Comparison of ENCODE assay signal across 8 cellular contexts in the genomic region with DNA sequence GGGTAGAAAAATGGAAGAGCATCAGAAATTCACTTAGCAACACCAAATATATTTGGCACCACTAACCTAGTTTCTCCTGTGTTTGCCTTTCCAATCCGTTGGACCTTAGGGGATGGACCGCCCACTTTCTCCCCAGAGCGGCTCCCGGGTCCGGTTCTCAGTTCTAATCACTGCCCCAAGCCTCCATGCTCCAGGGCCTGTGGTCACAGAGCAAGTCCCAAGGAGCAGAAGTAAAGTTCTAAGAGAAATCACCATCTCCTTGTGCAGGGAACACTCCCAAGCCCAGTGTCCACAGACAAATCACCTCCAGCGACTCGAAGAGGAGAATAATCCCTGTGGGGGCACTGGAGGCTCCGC.
DNase-seq lines count a peak whose midpoint lies in the region; ATAC-seq lines count a peak whose summit lies in the region.

No MANE protein-coding gene starts in this region.

- H3K9me3 ChIP-seq in adipocyte (ENCODE audit: control insufficient read depth, low read length) (no peaks in the 10 kb centered on the region), iPS-18a (ENCODE audit: control insufficient read depth, low read depth, low read length) (no peaks in the 10 kb centered on the region)

- peak; percentile 3 for ATAC-seq in HG02763 (IDR thresholded peaks at IDR 0.05; ENCODE audit: unreplicated experiment)
- ATAC-seq in stimulated activated memory B cell treated with anti-CD40 and anti-IgM and Interleukin-4, amounts not matched to agents 10 μg/mL and 1 μg/mL and 100 μg/mL, for 72 hours: no peak

- no peak overlapping the region for H3K27ac ChIP-seq in iPS-18a (ENCODE audit: low read length)

- H3K27me3 ChIP-seq in adipocyte (replicated peaks; ENCODE audit: control insufficient read depth, insufficient read depth, low read length) (no peaks in the 10 kb centered on the region), iPS-18a (ENCODE audit: control insufficient read depth, insufficient read depth, low read length) (peaks cover 28% of the 10 kb centered on the region)

- no peaks in the 10 kb centered on the region for H3K36me3 ChIP-seq in adipocyte (ENCODE audit: control insufficient read depth, insufficient read depth, low read length, severe bottlenecking)
- no peaks in the 10 kb centered on the region for H3K36me3 ChIP-seq in iPS-18a (ENCODE audit: control insufficient read depth, low read depth, low read length)

- H3K27me3 Mint-ChIP-seq in stimulated activated memory B cell treated with anti-CD40 and anti-IgM and Interleukin-4, amounts not matched to agents 10 μg/mL and 1 μg/mL and 100 μg/mL, for 72 hours: peaks cover 41% of the 10 kb centered on the region

- H3K9ac ChIP-seq in adipocyte (ENCODE audit: low read length) (peak overlapping the region; percentile 92), iPS-18a (ENCODE audit: low read length) (no peak overlapping the region)

- H3K4me1 Mint-ChIP-seq in stimulated activated memory B cell treated with anti-CD40 and anti-IgM and Interleukin-4, amounts not matched to agents 10 μg/mL and 1 μg/mL and 100 μg/mL, for 72 hours: peaks cover 25% of the 10 kb centered on the region

- H3K4me1 ChIP-seq in adipocyte (ENCODE audit: control insufficient read depth, insufficient read depth, low read length) (peaks cover 15% of the 10 kb centered on the region), iPS-18a (ENCODE audit: control insufficient read depth, low read depth, low read length) (peaks cover 15% of the 10 kb centered on the region)

- H3K4me3 ChIP-seq in adipocyte (ENCODE audit: low read length): peak overlapping the region; percentile 97
- peak overlapping the region; percentile 85 for H3K4me3 ChIP-seq in iPS-18a (ENCODE audit: low read length)

- no peak overlapping the region for H3K27ac Mint-ChIP-seq in stimulated activated memory B cell treated with anti-CD40 and anti-IgM and Interleukin-4, amounts not matched to agents 10 μg/mL and 1 μg/mL and 100 μg/mL, for 72 hours

- no peaks in the 10 kb centered on the region for H3K36me3 Mint-ChIP-seq in stimulated activated memory B cell treated with anti-CD40 and anti-IgM and Interleukin-4, amounts not matched to agents 10 μg/mL and 1 μg/mL and 100 μg/mL, for 72 hours

- peak overlapping the region; percentile 75 for H3K4me3 Mint-ChIP-seq in stimulated activated memory B cell treated with anti-CD40 and anti-IgM and Interleukin-4, amounts not matched to agents 10 μg/mL and 1 μg/mL and 100 μg/mL, for 72 hours

- DNase-seq in ELF-1 (ENCODE audit: low read depth, low spot score) (peak; percentile 56), adipocyte (ENCODE audit: low read depth) (peak; percentile 60), SKM-1 (lab: John Stamatoyannopoulos, UW; ENCODE audit: unreplicated experiment) (no peak)
- no peak for DNase-seq in activated CD8-positive, alpha-beta memory T cell treated with anti-CD3 and anti-CD28 coated beads, Interleukin-2, amount 50 U/mL, for 48 hours
- no peak for DNase-seq in activated CD4-positive, alpha-beta T cell treated with anti-CD3 and anti-CD28 coated beads, Interleukin-2, amount 50 U/mL, for 1 hour

- no peaks in the 10 kb centered on the region for H3K9me3 Mint-ChIP-seq in stimulated activated memory B cell treated with anti-CD40 and anti-IgM and Interleukin-4, amounts not matched to agents 10 μg/mL and 1 μg/mL and 100 μg/mL, for 72 hours

Comparison
In these comparisons a context has a peak if more than half of its experiments do, and no peak if none do; other contexts are left out.
1. DNase-seq: peak in ELF-1 (single experiment) and adipocyte (single experiment); none in activated CD8-positive, alpha-beta memory T cell treated with anti-CD3 and anti-CD28 coated beads, Interleukin-2, amount 50 U/mL, for 48 hours (single experiment), SKM-1 (single experiment) and activated CD4-positive, alpha-beta T cell treated with anti-CD3 and anti-CD28 coated beads, Interleukin-2, amount 50 U/mL, for 1 hour (single experiment).